In genomic region chr3:83934208-83935150, GRCh38 we compare ENCODE assay signal across 14 cellular contexts.
DNase-seq lines count a peak whose midpoint lies in the region; ATAC-seq, FAIRE-seq and TF ChIP-seq lines count a peak whose summit lies in the region.
"Had no signal": no experiment of that assay in that cellular context is flagged by ENCODE, and none has a peak within 500 bp of the region (broad histone marks: within the 10 kb centered on the region; RNA-seq: fewer than 3 reads in every experiment).

No MANE protein-coding gene starts in this region.

- peaks cover 24% of the 10 kb centered on the region for H3K4me1 ChIP-seq in RWPE2 (ENCODE audit: insufficient read depth, poor library complexity, severe bottlenecking)
- no peaks in the 10 kb centered on the region for H3K4me1 ChIP-seq in pancreas
- H3K4me1 ChIP-seq: body of pancreas, vagina had no signal

- H3K9me3 ChIP-seq in RWPE2 (ENCODE audit: severe bottlenecking) = peaks cover 3% of the 10 kb centered on the region
- no peaks in the 10 kb centered on the region for H3K9me3 ChIP-seq in pancreas
- H3K9me3 ChIP-seq: Caco-2 had no signal

- DNase-seq in DMS153 (lab: John Stamatoyannopoulos, UW) (peak; percentile 70), RWPE2 (ENCODE audit: low spot score) (peak; percentile 85), fibroblast of the aortic adventitia (ENCODE audit: low read depth) (peak; percentile 0), left ventricle myocardium superior (no peak), pancreas (no peak)
- DNase-seq: body of pancreas; stimulated activated CD4-positive, alpha-beta T cell treated with anti-CD3 and anti-CD28 coated beads, Interleukin-15, amount 100 ng/mL, for 24 hours had no signal

- H3K36me3 ChIP-seq in RWPE2 (ENCODE audit: low read depth) (peaks cover 8% of the 10 kb centered on the region; the same call in 1 of the 2 replicates), pancreas (no peaks in the 10 kb centered on the region)
- H3K36me3 ChIP-seq: vagina had no signal

- H3K27ac ChIP-seq in RWPE2 (ENCODE audit: poor library complexity, severe bottlenecking) (peak overlapping the region; percentile 98), pancreas (no peak overlapping the region)
- H3K27ac ChIP-seq: body of pancreas, vagina had no signal

- FAIRE-seq in pancreas (lab: Jason Lieb, UNC) = no peak
- FAIRE-seq: K562, TTC549 had no signal

- TF ChIP-seq CTCF in RWPE2 (IDR thresholded peaks at IDR 0.05; ENCODE audit: poor library complexity, severe bottlenecking) (peak; percentile 32), fibroblast of the aortic adventitia (IDR thresholded peaks at IDR 0.05; ENCODE audit: insufficient read depth, low read length) (no peak), pancreas (IDR thresholded peaks at IDR 0.05) (no peak)

- peak; percentile 49 for ATAC-seq in HG03565 (IDR thresholded peaks at IDR 0.05; ENCODE audit: unreplicated experiment)
- ATAC-seq in RWPE2 (ENCODE audit: low read depth) = peak; percentile 93
- no peak for ATAC-seq in GM19324 (IDR thresholded peaks at IDR 0.05; ENCODE audit: low FRiP score, unreplicated experiment)
- no peak for ATAC-seq in HG03095 (IDR thresholded peaks at IDR 0.05; ENCODE audit: unreplicated experiment)
- no peak for ATAC-seq in left ventricle myocardium superior
- no peak for ATAC-seq in pancreas
- ATAC-seq: body of pancreas, K562 had no signal

- H3K27me3 ChIP-seq in RWPE2 (ENCODE audit: insufficient read depth, poor library complexity, severe bottlenecking) = no peaks in the 10 kb centered on the region
- H3K27me3 ChIP-seq in pancreas = no peaks in the 10 kb centered on the region
- H3K27me3 ChIP-seq: body of pancreas, vagina had no signal

- intact Hi-C loops in left ventricle myocardium superior (cut with micrococcal nuclease) = no loop called here
- intact Hi-C loops in pancreas (cut with DNase I) = no loop called here

- 60 to 76% methylated on average over 5 of the region's 5 CpGs for WGBS in pancreas, 2 donors

- H3K4me3 ChIP-seq in RWPE2 (ENCODE audit: severe bottlenecking) = no peak overlapping the region
- H3K4me3 ChIP-seq in fibroblast of the aortic adventitia (ENCODE audit: low read depth, low read length) = no peak overlapping the region
- H3K4me3 ChIP-seq in pancreas = no peak overlapping the region
- H3K4me3 ChIP-seq: body of pancreas, K562, vagina had no signal

Comparison
In these comparisons a context has a peak if more than half of its experiments do, and no peak if none do; other contexts are left out.
1. DNase-seq: peak in DMS153 (single experiment), RWPE2 (single experiment) and fibroblast of the aortic adventitia (single experiment); none in left ventricle myocardium superior (single experiment) and pancreas (0 of 6).
2. ATAC-seq: peak in HG03565 (single experiment) and RWPE2 (single experiment); none in GM19324 (single experiment), HG03095 (single experiment), left ventricle myocardium superior (single experiment) and pancreas (0 of 4).